Comparison of ENCODE assay signal across 8 cellular contexts in genomic region chr11:112073941-112074811, GRCh38. TPM values are rescaled to one million over a fixed set of nuclear protein-coding genes. Genes with fewer than 3 reads are reported as not detected.
DNase-seq lines count a peak whose midpoint lies in the region; ATAC-seq, FAIRE-seq and TF ChIP-seq lines count a peak whose summit lies in the region.

A gene with protein sequence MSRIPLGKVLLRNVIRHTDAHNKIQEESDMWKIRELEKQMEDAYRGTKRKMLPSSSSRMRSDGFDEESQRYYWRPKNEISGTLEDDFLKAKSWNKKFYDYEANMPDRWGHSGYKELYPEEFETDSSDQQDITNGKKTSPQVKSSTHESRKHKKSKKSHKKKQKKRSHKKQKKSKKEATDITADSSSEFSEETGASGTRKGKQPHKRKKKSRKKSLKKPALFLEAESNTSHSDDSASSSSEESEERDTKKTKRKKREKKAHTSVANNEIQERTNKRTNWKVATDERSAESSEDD (plus strand): TSS chr11:112074299. CDS start chr11:112075575, 1,276 bp downstream.
TSS of gene PIH1D2 (minus strand) at chr11:112074017. CDS start at chr11:112073174, 843 bp downstream.

- peaks cover 24% of the 10 kb centered on the region for H3K79me2 ChIP-seq in endothelial cell of umbilical vein (ENCODE audit: control insufficient read depth, insufficient read depth, low read length)

- peaks cover 10% of the 10 kb centered on the region for H3K4me1 ChIP-seq in endothelial cell of umbilical vein (ENCODE audit: control insufficient read depth, extremely low read depth, insufficient read depth, low read length)

- DNase-seq in COR-L47 (lab: John Stamatoyannopoulos, UW) (peak; percentile 83), HT1080 (ENCODE audit: low read depth) (peak; percentile 94), NOMO-1 treated with dmso at 0.1 percent for 144 hours (lab: John Stamatoyannopoulos, UW; ENCODE audit: unreplicated experiment) (peak; percentile 73), endothelial cell of umbilical vein (ENCODE audit: low read depth, low spot score) (peak; percentile 93), midbrain (lab: John Stamatoyannopoulos, UW) (peak; percentile 87)
- peak; percentile 63 for DNase-seq in activated CD8-positive, alpha-beta memory T cell treated with anti-CD3 and anti-CD28 coated beads, Interleukin-2, amount 50 U/mL, for 24 hours (ENCODE audit: extremely low read depth)
- peak; percentile 58 to 59 for DNase-seq in stimulated activated CD8-positive, alpha-beta memory T cell treated with anti-CD3 and anti-CD28 coated beads, Interleukin-15, amount 100 ng/mL, for 48 hours (ENCODE audit: low read depth in 2 of 2)

- ATAC-seq in GM21360 (IDR thresholded peaks at IDR 0.05; ENCODE audit: unreplicated experiment): peak; percentile 78

- no peaks in the 10 kb centered on the region for H3K9me1 ChIP-seq in endothelial cell of umbilical vein (replicated peaks; ENCODE audit: control insufficient read depth, extremely low read depth, insufficient read depth, low read length)

- peak within 1 kb of the TSS; percentile 87 for H3K4me2 ChIP-seq in endothelial cell of umbilical vein (ENCODE audit: insufficient read depth, low read length)

- peak within 1 kb of the TSS; percentile 69 for H3K27ac ChIP-seq in endothelial cell of umbilical vein (ENCODE audit: insufficient read depth, low read depth, low read length)

- H3K36me3 ChIP-seq in endothelial cell of umbilical vein (ENCODE audit: control insufficient read depth in 2 of 2, extremely low read depth in 1 of 2, insufficient read depth in 2 of 2, low read length in 2 of 2): peaks cover 6 to 8% of the 10 kb centered on the region in 2 experiments

- peak; percentile 45 for TF ChIP-seq POLR2A in endothelial cell of umbilical vein (IDR thresholded peaks at IDR 0.05; ENCODE audit: low read depth, low read length)

- no peaks in the 10 kb centered on the region for H3K9me3 ChIP-seq in endothelial cell of umbilical vein (replicated peaks; ENCODE audit: control insufficient read depth, insufficient read depth, low read length)

- intact Hi-C loops in endothelial cell of umbilical vein (cut with micrococcal nuclease): loop anchor here (1.0 to 2.0 kb wide), 3 partner anchors 12 to 195 kb away; partner anchors contain the start of genes CFAP68, FDXACB1, SDHD and TIMM8B

- peak within 1 kb of the TSS; percentile 68 to 79 (median 71) for H3K4me3 ChIP-seq in endothelial cell of umbilical vein (replicated peaks in 1 of 3; ENCODE audit: insufficient read depth in 1 of 3, low read depth in 1 of 3, low read length in 3 of 3)

- peak within 1 kb of the TSS; percentile 94 for H2AFZ ChIP-seq in endothelial cell of umbilical vein (ENCODE audit: low read depth, low read length)

- peak; percentile 76 for FAIRE-seq in endothelial cell of umbilical vein (lab: Jason Lieb, UNC)

- dilution Hi-C loops in endothelial cell of umbilical vein (cut with MboI; ENCODE audit: extremely low pct_ligation_motif_present, low sequenced_read_pairs): no loop called here

- TF ChIP-seq CTCF in endothelial cell of umbilical vein (IDR thresholded peaks at IDR 0.05; ENCODE audit: extremely low read depth in 1 of 2, insufficient read depth in 1 of 2, low read depth in 1 of 2, low read length in 2 of 2): no peak

- H4K20me1 ChIP-seq in endothelial cell of umbilical vein (replicated peaks; ENCODE audit: control insufficient read depth, extremely low read depth, insufficient read depth, low read length): no peaks in the 10 kb centered on the region

- CTCF ChIA-PET in endothelial cell of umbilical vein (lab: Charles Lee): interaction anchor here (1.3 kb wide), 1 partner anchor 92 kb away, joined by 3 read pairs; no protein-coding TSS in a partner anchor

- BruUV-seq in endothelial cell of umbilical vein (replicated peaks; lab: Mats Ljungman, UMichigan): TSS peak; percentile 64

- no peaks in the 10 kb centered on the region for H3K27me3 ChIP-seq in endothelial cell of umbilical vein (ENCODE audit: control insufficient read depth in 2 of 2, insufficient read depth in 2 of 2, low read length in 2 of 2)

- peak within 1 kb of the TSS; percentile 88 for H3K9ac ChIP-seq in endothelial cell of umbilical vein (replicated peaks; ENCODE audit: extremely low read depth, insufficient read depth, low read length)

- POLR2A ChIA-PET in endothelial cell of umbilical vein (lab: Charles Lee): no interaction called here

TF ChIP-seq in endothelial cell of umbilical vein, 7 proteins besides CTCF, POLR2A, EP300 and RAD21:
- peak; percentile 61 for TF ChIP-seq POLR2AphosphoS5 (IDR thresholded peaks at IDR 0.05; ENCODE audit: insufficient read depth, low read depth, low read length)
- no peak for TF ChIP-seq JUN (IDR thresholded peaks at IDR 0.05; ENCODE audit: borderline replicate concordance, insufficient read depth, insufficient read length, low read depth)
- peak; percentile 9 for TF ChIP-seq MAX (IDR thresholded peaks at IDR 0.05; ENCODE audit: insufficient read depth, insufficient read length)

RNA-seq across cellular contexts. Expression of the first gene that starts in this region (rescaled TPM):
- 22.1 and 27.2 TPM in 2 replicates for total RNA-seq in HT1080 (2014; rRNA removed; shearing (Covaris generic))
- 34.9 and 49.1 TPM in 2 replicates for polyA plus RNA-seq in HT1080 (2015; cell fraction: cytosol; rRNA removed)
- polyA plus RNA-seq in HT1080 (2015; cell fraction: nucleus; rRNA removed): 32.5 and 33.2 TPM in 2 replicates
- total RNA-seq in endothelial cell of umbilical vein: 16.7 and 18.5 TPM in 2 replicates
- 5.2 and 7.2 TPM in 2 replicates for polyA plus RNA-seq in endothelial cell of umbilical vein
- 11.1 and 13.5 TPM in 2 replicates for polyA plus RNA-seq in endothelial cell of umbilical vein (2011; cell fraction: cytosol; rRNA removed)
- polyA plus RNA-seq in endothelial cell of umbilical vein (2011; cell fraction: nucleus; rRNA removed): 7.0 and 12.4 TPM in 2 replicates
- polyA plus RNA-seq in endothelial cell of umbilical vein (2012): 15.4 and 19.4 TPM in 2 replicates
- 9.2 and 9.8 TPM in 2 replicates for polyA minus RNA-seq in endothelial cell of umbilical vein
- polyA minus RNA-seq in endothelial cell of umbilical vein (2011; cell fraction: cytosol; rRNA and poly(A)+ RNA removed): 5.8 TPM
- polyA minus RNA-seq in endothelial cell of umbilical vein (2011; cell fraction: nucleus; rRNA and poly(A)+ RNA removed): 8.0 and 11.1 TPM in 2 replicates

RNA-seq across cellular contexts. Expression of gene PIH1D2, which starts in this region (rescaled TPM):
- 1.3 TPM in 2 replicates for total RNA-seq in HT1080 (2014; rRNA removed; shearing (Covaris generic))
- polyA plus RNA-seq in HT1080 (2015; cell fraction: cytosol; rRNA removed): 0.85 and 1.8 TPM in 2 replicates
- 1.3 and 3.1 TPM in 2 replicates for polyA plus RNA-seq in HT1080 (2015; cell fraction: nucleus; rRNA removed)
- 1.3 and 1.8 TPM in 2 replicates for total RNA-seq in endothelial cell of umbilical vein
- polyA plus RNA-seq in endothelial cell of umbilical vein: 0.49 and 0.51 TPM in 2 replicates
- polyA plus RNA-seq in endothelial cell of umbilical vein (2011; cell fraction: cytosol; rRNA removed): 1.1 TPM in 2 replicates
- 1.7 TPM in 2 replicates for polyA plus RNA-seq in endothelial cell of umbilical vein (2011; cell fraction: nucleus; rRNA removed)
- 0.89 and 1.1 TPM in 2 replicates for polyA plus RNA-seq in endothelial cell of umbilical vein (2012)
- polyA minus RNA-seq in endothelial cell of umbilical vein: 0.70 and 1.6 TPM in 2 replicates
- not detected for polyA minus RNA-seq in endothelial cell of umbilical vein (2011; cell fraction: cytosol; rRNA and poly(A)+ RNA removed)
- 0.43 and 0.58 TPM in 2 replicates for polyA minus RNA-seq in endothelial cell of umbilical vein (2011; cell fraction: nucleus; rRNA and poly(A)+ RNA removed)

Comparison
In these comparisons a context has a peak if more than half of its experiments do, and no peak if none do; other contexts are left out.
1. Peak in every context shown above with its lines: DNase-seq, ATAC-seq, H3K4me3 ChIP-seq and H3K27ac ChIP-seq.